Comparison of ENCODE assay signal across 16 cellular contexts in the genomic region with DNA sequence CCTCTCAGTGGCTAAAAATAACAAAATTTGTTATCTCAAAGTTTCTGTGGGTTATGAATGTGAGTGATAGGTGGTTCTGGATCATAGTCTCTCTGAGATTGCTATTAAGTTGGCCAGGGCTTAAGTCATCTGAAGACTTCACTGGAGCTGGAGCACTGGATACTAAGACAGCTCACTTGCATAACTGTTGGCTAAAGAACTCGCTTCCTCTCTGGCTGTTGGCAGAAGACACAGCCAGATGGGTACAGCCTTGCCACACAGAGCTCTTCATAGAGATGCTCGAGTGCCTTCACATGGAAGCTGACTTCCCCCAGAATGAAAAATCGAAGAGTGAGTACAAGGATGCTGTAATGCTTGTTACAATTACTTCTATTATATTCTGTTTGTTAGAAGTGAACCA.
"Had no signal": no experiment of that assay in that cellular context is flagged by ENCODE, and none has a peak within 500 bp of the region (broad histone marks: within the 10 kb centered on the region; RNA-seq: fewer than 3 reads in every experiment).

No MANE protein-coding gene starts in this region.

- DNase-seq: activated CD4-positive, alpha-beta memory T cell treated with anti-CD3 and anti-CD28 coated beads, Interleukin-2, amount 10 ng/mL, durations not matched to agents 7 days and 5 days; activated CD4-positive, alpha-beta T cell treated with anti-CD3 and anti-CD28 coated beads for 4 hours; activated effector memory CD4-positive, alpha-beta T cell treated with anti-CD3 and anti-CD28 coated beads, Interleukin-2, amount 50 U/mL, for 16 hours; activated T-cell treated with anti-CD3 and anti-CD28 coated beads, Interleukin-2, amount 50 U/mL, for 4 hours; adrenal gland; cortex of kidney; effector CD8-positive, alpha-beta T cell; foreskin melanocyte; mesenchymal stem cell; psoas muscle; sigmoid colon; spleen; stimulated activated naive CD8-positive, alpha-beta T cell treated with anti-CD3 and anti-CD28 coated beads, Interleukin-15, amount 100 ng/mL, for 72 hours; upper lobe of right lung had no signal

- H3K36me3 ChIP-seq: adrenal gland, sigmoid colon, spleen, thoracic aorta, upper lobe of right lung had no signal

- H3K9me3 ChIP-seq: adrenal gland, psoas muscle, sigmoid colon, thoracic aorta, upper lobe of right lung had no signal

- H3K27me3 ChIP-seq: adrenal gland, sigmoid colon, spleen, upper lobe of right lung had no signal

- H3K27ac ChIP-seq: adrenal gland, psoas muscle, sigmoid colon, spleen, thoracic aorta, upper lobe of right lung had no signal

- H3K4me1 ChIP-seq: adrenal gland, psoas muscle, sigmoid colon, spleen, upper lobe of right lung had no signal

- ATAC-seq: activated T-cell treated with anti-CD3 and anti-CD28 coated beads, Interleukin-2, amount 50 U/mL, for 4 hours; psoas muscle; stimulated activated naive CD8-positive, alpha-beta T cell treated with anti-CD3 and anti-CD28 coated beads, Interleukin-15, amount 100 ng/mL, for 72 hours; upper lobe of right lung; WTC11 had no signal

- H3K4me3 ChIP-seq: adrenal gland, psoas muscle, sigmoid colon, spleen, thoracic aorta, upper lobe of right lung had no signal
